Comparison of ENCODE assay signal across 14 cellular contexts in genomic region chr18:79853993-79854364, GRCh38. TPM values are rescaled to one million over a fixed set of nuclear protein-coding genes. Genes with fewer than 3 reads are reported as not detected.
"Had no signal": no experiment of that assay in that cellular context is flagged by ENCODE, and none has a peak within 500 bp of the region (broad histone marks: within the 10 kb centered on the region; RNA-seq: fewer than 3 reads in every experiment).

No MANE protein-coding gene starts in this region.

- H3K4me3 ChIP-seq: cardiac muscle cell, heart left ventricle, left lung, thoracic aorta, vagina had no signal

- DNase-seq: activated CD4-positive, alpha-beta T cell treated with anti-CD3 and anti-CD28 coated beads for 4 hours; effector CD4-positive, alpha-beta T cell; mesenchymal stem cell; stimulated activated CD4-positive, alpha-beta T cell treated with anti-CD3 and anti-CD28 coated beads, Interleukin-4, amount 100 ng/mL, for 4 hours; stimulated activated naive CD8-positive, alpha-beta T cell treated with anti-CD3 and anti-CD28 coated beads, Interleukin-15, amount 100 ng/mL, for 72 hours; T-helper 9 cell had no signal

- H3K9me3 ChIP-seq: heart left ventricle, left lung, thoracic aorta, vagina had no signal

- H3K4me1 ChIP-seq: vagina had no signal

- ATAC-seq: left lung had no signal

- H3K36me3 ChIP-seq: cardiac muscle cell, heart left ventricle, left lung, thoracic aorta, vagina had no signal

- H3K27ac ChIP-seq: cardiac muscle cell, heart left ventricle, left lung, thoracic aorta, vagina, VCaP had no signal

- H3K27me3 ChIP-seq: cardiac muscle cell, vagina had no signal

RNA-seq across cellular contexts. Expression of gene KCNG2, which starts 56.2 kb away (rescaled TPM):
- total RNA-seq: activated CD8-positive, alpha-beta memory T cell treated with anti-CD3 and anti-CD28 coated beads for 36 hours; cardiac muscle cell; natural killer cell treated with Interleukin-12 subunit alpha and Interleukin-12 subunit beta and Interleukin-15 and Interleukin-18, amount 100 ng/mL, for 72 hours; vagina had no signal
